ENCODE assay signal across 1 cellular context in the genomic region with DNA sequence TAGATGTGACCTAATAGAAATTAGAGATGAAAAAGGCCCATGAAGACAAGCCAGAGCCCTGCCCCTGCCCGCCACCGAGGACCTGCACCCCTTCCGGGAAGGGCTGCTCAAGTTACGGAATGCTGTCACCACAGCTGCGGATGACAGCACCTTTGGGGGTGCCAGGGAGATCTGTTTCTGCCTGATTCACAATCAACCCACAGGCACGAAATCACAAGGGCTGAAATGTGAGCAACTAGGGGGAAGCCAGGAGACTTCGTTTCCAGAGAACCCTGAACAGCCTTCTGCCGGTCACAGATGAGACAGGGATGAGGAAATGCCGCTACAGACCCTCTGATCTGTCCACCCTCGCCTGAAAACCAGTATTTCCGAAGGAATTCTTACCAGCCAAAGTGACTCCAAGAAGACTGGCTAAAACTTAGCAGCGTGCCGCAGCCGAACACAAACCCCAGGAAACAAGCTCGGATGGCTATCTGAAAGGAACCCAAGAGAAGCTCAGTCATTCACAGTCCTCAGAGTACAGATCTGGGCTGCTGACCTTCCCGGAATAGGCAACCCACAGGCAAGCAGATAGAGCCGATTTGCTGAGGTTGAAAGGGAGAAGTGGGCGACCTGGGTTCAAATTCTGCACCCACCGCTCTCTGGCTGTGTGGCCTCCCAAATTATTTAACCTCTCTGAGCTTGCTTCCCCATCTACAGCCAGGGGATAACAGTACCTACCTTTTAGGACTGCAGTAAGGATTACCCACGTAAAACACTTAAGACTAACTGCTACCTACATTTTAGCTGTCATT.
TF ChIP-seq lines count a peak whose summit lies in the region.

No MANE protein-coding gene starts in this region.

TF ChIP-seq in WTC11, 78 proteins besides CTCF, POLR2A, EP300 and RAD21 (continued from another document):
- TF ChIP-seq ZNF425 (CRISPR knock-in tag; conservative IDR thresholded peaks at IDR 0.05) (no peak), ZNF416 (CRISPR knock-in tag; IDR thresholded peaks at IDR 0.05) (no peak), AFF4 (CRISPR knock-in tag; IDR thresholded peaks at IDR 0.05; ENCODE audit: borderline replicate concordance) (no peak), USF1 (CRISPR knock-in tag; IDR thresholded peaks at IDR 0.05) (no peak), FOXK1 (CRISPR knock-in tag; IDR thresholded peaks at IDR 0.05) (no peak), ZNF532 (CRISPR knock-in tag; IDR thresholded peaks at IDR 0.05; ENCODE audit: borderline replicate concordance) (no peak), ZNF423 (CRISPR knock-in tag; IDR thresholded peaks at IDR 0.05) (no peak)
- TF ChIP-seq, protein P1, sequence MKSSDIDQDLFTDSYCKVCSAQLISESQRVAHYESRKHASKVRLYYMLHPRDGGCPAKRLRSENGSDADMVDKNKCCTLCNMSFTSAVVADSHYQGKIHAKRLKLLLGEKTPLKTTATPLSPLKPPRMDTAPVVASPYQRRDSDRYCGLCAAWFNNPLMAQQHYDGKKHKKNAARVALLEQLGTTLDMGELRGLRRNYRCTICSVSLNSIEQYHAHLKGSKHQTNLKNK (CRISPR knock-in tag; IDR thresholded peaks at IDR 0.05) = no peak
